Comparison of ENCODE assay signal across 8 cellular contexts in genomic region chr4:38664704-38665401, GRCh38. TPM values are rescaled to one million over a fixed set of nuclear protein-coding genes. Genes with fewer than 3 reads are reported as not detected.
A peak's percentile ranks its signal among the peaks of the same experiment; 100 is the strongest.
DNase-seq lines count a peak whose midpoint lies in the region; ATAC-seq and FAIRE-seq lines count a peak whose summit lies in the region.

No MANE protein-coding gene starts in this region.

- peaks cover 9% of the 10 kb centered on the region for H3K36me3 Mint-ChIP-seq in activated T-helper 1 cell treated with anti-CD3 and anti-CD28 coated beads, Interleukin-12 subunit alpha, Interleukin-12 subunit beta, Interleukin-2, Interleukin-4 antibody, amounts not matched to agents 30 ng/mL and 10 ng/mL and 1 ng/mL, durations not matched to agents 14 hours and 24 hours and 36 hours (ENCODE audit: low read depth)
- peaks cover 0 to 14% (median 3%) of the 10 kb centered on the region in 3 donors for H3K36me3 Mint-ChIP-seq in naive thymus-derived CD8-positive, alpha-beta T cell

- no peak for FAIRE-seq in urothelium cell line (lab: Jason Lieb, UNC)

- H3K4me3 Mint-ChIP-seq in activated T-helper 1 cell treated with anti-CD3 and anti-CD28 coated beads, Interleukin-12 subunit alpha, Interleukin-12 subunit beta, Interleukin-2, Interleukin-4 antibody, amounts not matched to agents 30 ng/mL and 10 ng/mL and 1 ng/mL, durations not matched to agents 14 hours and 24 hours and 36 hours: peak overlapping the region; percentile 85
- peak overlapping the region; percentile 90 to 99 (median 97) for H3K4me3 Mint-ChIP-seq in naive thymus-derived CD8-positive, alpha-beta T cell

- POLR2A ChIA-PET in naive thymus-derived CD8-positive, alpha-beta T cell (lab: Charles Lee): interaction anchor here (0.6 to 11.1 kb wide), 5 partner anchors 8 to 363 kb away, joined by 5 to 181 read pairs (median 33); no protein-coding TSS in a partner anchor

- peak overlapping the region; percentile 79 for H3K4me3 ChIP-seq in H7 (ENCODE audit: insufficient read depth, low read depth, low read length)

- H3K27me3 ChIP-seq in H7 (ENCODE audit: control insufficient read depth, insufficient read depth, low read length): no peaks in the 10 kb centered on the region

- peak; percentile 38 for DNase-seq in AG08396 (ENCODE audit: low spot score)
- peak; percentile 82 for DNase-seq in H7
- DNase-seq in NCI-H748 (lab: John Stamatoyannopoulos, UW; ENCODE audit: unreplicated experiment): peak; percentile 78
- DNase-seq in activated T-helper 1 cell treated with anti-CD3 and anti-CD28 coated beads, Interleukin-12 subunit alpha, Interleukin-12 subunit beta, Interleukin-2, Interleukin-4 antibody, amounts not matched to agents 30 ng/mL and 10 ng/mL and 1 ng/mL, durations not matched to agents 14 hours and 24 hours and 36 hours (ENCODE audit: low spot score): no peak
- peak; percentile 45 for DNase-seq in fibroblast of peridontal ligament (ENCODE audit: extremely low read depth)
- DNase-seq in naive thymus-derived CD8-positive, alpha-beta T cell: peak; percentile 40 to 77 (median 47)
- peak; percentile 53 for DNase-seq in urothelium cell line (ENCODE audit: low spot score)

- no peak for ATAC-seq in naive thymus-derived CD8-positive, alpha-beta T cell
- no peak for ATAC-seq in HG03139 (IDR thresholded peaks at IDR 0.05; ENCODE audit: unreplicated experiment)

- H3K9me3 Mint-ChIP-seq in activated T-helper 1 cell treated with anti-CD3 and anti-CD28 coated beads, Interleukin-12 subunit alpha, Interleukin-12 subunit beta, Interleukin-2, Interleukin-4 antibody, amounts not matched to agents 30 ng/mL and 10 ng/mL and 1 ng/mL, durations not matched to agents 14 hours and 24 hours and 36 hours: peaks cover 6% of the 10 kb centered on the region
- no peaks in the 10 kb centered on the region for H3K9me3 Mint-ChIP-seq in naive thymus-derived CD8-positive, alpha-beta T cell

- no peaks in the 10 kb centered on the region for H3K36me3 ChIP-seq in H7 (replicated peaks; ENCODE audit: control insufficient read depth, insufficient read depth, low read length)

- peak overlapping the region; percentile 53 for H3K27ac Mint-ChIP-seq in activated T-helper 1 cell treated with anti-CD3 and anti-CD28 coated beads, Interleukin-12 subunit alpha, Interleukin-12 subunit beta, Interleukin-2, Interleukin-4 antibody, amounts not matched to agents 30 ng/mL and 10 ng/mL and 1 ng/mL, durations not matched to agents 14 hours and 24 hours and 36 hours
- H3K27ac Mint-ChIP-seq in naive thymus-derived CD8-positive, alpha-beta T cell: peak overlapping the region; percentile 92 to 100 (median 98)

- peaks cover 19% of the 10 kb centered on the region for H3K27me3 Mint-ChIP-seq in activated T-helper 1 cell treated with anti-CD3 and anti-CD28 coated beads, Interleukin-12 subunit alpha, Interleukin-12 subunit beta, Interleukin-2, Interleukin-4 antibody, amounts not matched to agents 30 ng/mL and 10 ng/mL and 1 ng/mL, durations not matched to agents 14 hours and 24 hours and 36 hours (ENCODE audit: insufficient read depth)
- no peaks in the 10 kb centered on the region for H3K27me3 Mint-ChIP-seq in naive thymus-derived CD8-positive, alpha-beta T cell

- peaks cover 55% of the 10 kb centered on the region for H3K4me1 Mint-ChIP-seq in activated T-helper 1 cell treated with anti-CD3 and anti-CD28 coated beads, Interleukin-12 subunit alpha, Interleukin-12 subunit beta, Interleukin-2, Interleukin-4 antibody, amounts not matched to agents 30 ng/mL and 10 ng/mL and 1 ng/mL, durations not matched to agents 14 hours and 24 hours and 36 hours (ENCODE audit: low read depth)
- peaks cover 26 to 73% (median 60%) of the 10 kb centered on the region in 4 donors for H3K4me1 Mint-ChIP-seq in naive thymus-derived CD8-positive, alpha-beta T cell

- intact Hi-C loops in activated T-helper 1 cell treated with anti-CD3 and anti-CD28 coated beads, Interleukin-12 subunit alpha, Interleukin-12 subunit beta, Interleukin-2, Interleukin-4 antibody, amounts not matched to agents 30 ng/mL and 10 ng/mL and 1 ng/mL, durations not matched to agents 14 hours and 24 hours and 36 hours (cut with micrococcal nuclease): loop anchor here (1.0 to 10.0 kb wide), 7 partner anchors 10 to 978 kb away; partner anchors contain the start of genes PGM2, RELL1, TBC1D1 and TLR6

RNA-seq across cellular contexts. Expression of gene KLF3, which starts 0.9 kb away (rescaled TPM):
- total RNA-seq in H7 (2014; rRNA removed; shearing (Covaris generic)): 8.8 and 13.0 TPM in 2 replicates
- 1.8 and 1.9 TPM in 2 replicates for total RNA-seq in activated T-helper 1 cell treated with anti-CD3 and anti-CD28 coated beads, Interleukin-12 subunit alpha, Interleukin-12 subunit beta, Interleukin-2, Interleukin-4 antibody, amounts not matched to agents 30 ng/mL and 10 ng/mL and 1 ng/mL, durations not matched to agents 14 hours and 24 hours and 36 hours
- 100 to 1,000 TPM; 124 to 125 TPM for total RNA-seq in naive thymus-derived CD8-positive, alpha-beta T cell
- polyA plus RNA-seq in naive thymus-derived CD8-positive, alpha-beta T cell: 10 to 100 TPM; 46.2 to 56.6 (median 50.8) TPM
